In genomic region chr10:131770946-131771633, GRCh38 we compare ENCODE assay signal across 25 cellular contexts.
"Had no signal": no experiment of that assay in that cellular context is flagged by ENCODE, and none has a peak within 500 bp of the region (broad histone marks: within the 10 kb centered on the region; RNA-seq: fewer than 3 reads in every experiment).

No MANE protein-coding gene starts in this region.

- H3K27me3 ChIP-seq: foreskin keratinocyte, neural progenitor cell, pancreas, right lobe of liver had no signal

- H3K36me3 Mint-ChIP-seq: immature natural killer cell; memory B cell; natural killer cell treated with Interleukin-12 subunit alpha and Interleukin-12 subunit beta and Interleukin-15 and Interleukin-18, amount 100 ng/mL, for 72 hours; neural progenitor cell; stimulated activated memory B cell treated with anti-CD40 and anti-IgM and Interleukin-4, amounts not matched to agents 10 μg/mL and 1 μg/mL and 100 μg/mL, for 72 hours had no signal

- H3K4me3 ChIP-seq: left ventricle myocardium inferior, lower lobe of right lung, neural progenitor cell, pancreas, prostate gland, right lobe of liver, spleen, stomach, thoracic aorta had no signal

- H3K4me1 ChIP-seq: foreskin keratinocyte, left ventricle myocardium inferior, lower lobe of right lung, pancreas, prostate gland, right lobe of liver, spleen, stomach had no signal

- H3K36me3 ChIP-seq: left ventricle myocardium inferior, lower lobe of right lung, neural progenitor cell, pancreas, prostate gland, right lobe of liver, spleen, stomach, thoracic aorta had no signal

- H3K9me3 Mint-ChIP-seq: natural killer cell treated with Interleukin-12 subunit alpha and Interleukin-12 subunit beta and Interleukin-15 and Interleukin-18, amount 100 ng/mL, for 72 hours had no signal

- ATAC-seq: foreskin keratinocyte, left cardiac atrium, pancreas had no signal

- H3K9ac ChIP-seq: neural progenitor cell had no signal

- H3K9me3 ChIP-seq: lower lobe of right lung, pancreas, prostate gland, right lobe of liver, thoracic aorta had no signal

- H3K27ac ChIP-seq: foreskin keratinocyte, left ventricle myocardium inferior, lower lobe of right lung, neural progenitor cell, pancreas, prostate gland, right lobe of liver, spleen, stomach, thoracic aorta had no signal

- H3K4me3 Mint-ChIP-seq: dendritic cell treated with granulocyte-macrophage colony-stimulating factor and Interleukin-4, amounts not matched to agents 40 ng/mL and 50 ng/mL, for 4 days; immature natural killer cell; memory B cell; natural killer cell treated with Interleukin-12 subunit alpha and Interleukin-12 subunit beta and Interleukin-15 and Interleukin-18, amount 100 ng/mL, for 72 hours; neural progenitor cell; stimulated activated memory B cell treated with anti-CD40 and anti-IgM and Interleukin-4, amounts not matched to agents 10 μg/mL and 1 μg/mL and 100 μg/mL, for 72 hours had no signal

- H3K4me2 ChIP-seq: neural progenitor cell had no signal

- H3K27me3 Mint-ChIP-seq: dendritic cell treated with granulocyte-macrophage colony-stimulating factor and Interleukin-4, amounts not matched to agents 40 ng/mL and 50 ng/mL, for 4 days; natural killer cell treated with Interleukin-12 subunit alpha and Interleukin-12 subunit beta and Interleukin-15 and Interleukin-18, amount 100 ng/mL, for 72 hours had no signal

- DNase-seq: erythroblast; foreskin keratinocyte; immature natural killer cell; left cardiac atrium; left ventricle myocardium inferior; lower lobe of right lung; midbrain; occipital lobe; pancreas; retina; stimulated activated CD4-positive, alpha-beta T cell treated with anti-CD3 and anti-CD28 coated beads, Interleukin-15, amount 100 ng/mL, for 24 hours; stimulated activated CD4-positive, alpha-beta T cell treated with anti-CD3 and anti-CD28 coated beads, Interleukin-1b, Interleukin-23, amount 100 ng/mL, for 48 hours; stimulated activated CD4-positive, alpha-beta T cell treated with anti-CD3 and anti-CD28 coated beads, Interleukin-4, amount 100 ng/mL, for 24 hours; stomach; substantia nigra; trophoblast cell had no signal

- H2AFZ ChIP-seq: neural progenitor cell had no signal

- H3K27ac Mint-ChIP-seq: dendritic cell treated with granulocyte-macrophage colony-stimulating factor and Interleukin-4, amounts not matched to agents 40 ng/mL and 50 ng/mL, for 4 days; immature natural killer cell; memory B cell; natural killer cell treated with Interleukin-12 subunit alpha and Interleukin-12 subunit beta and Interleukin-15 and Interleukin-18, amount 100 ng/mL, for 72 hours; stimulated activated memory B cell treated with anti-CD40 and anti-IgM and Interleukin-4, amounts not matched to agents 10 μg/mL and 1 μg/mL and 100 μg/mL, for 72 hours had no signal

- H3K4me1 Mint-ChIP-seq: immature natural killer cell; memory B cell; stimulated activated memory B cell treated with anti-CD40 and anti-IgM and Interleukin-4, amounts not matched to agents 10 μg/mL and 1 μg/mL and 100 μg/mL, for 72 hours had no signal
